17 cellular contexts compared by ENCODE assay signal in genomic region chr1:214029796-214030195, GRCh38. TPM values are rescaled to one million over a fixed set of nuclear protein-coding genes. Genes with fewer than 3 reads are reported as not detected.
DNase-seq lines count a peak whose midpoint lies in the region; ATAC-seq and TF ChIP-seq lines count a peak whose summit lies in the region.
"Had no signal": no experiment of that assay in that cellular context is flagged by ENCODE, and none has a peak within 500 bp of the region (broad histone marks: within the 10 kb centered on the region; RNA-seq: fewer than 3 reads in every experiment).

No MANE protein-coding gene starts in this region.

- no peaks in the 10 kb centered on the region for H3K9me3 ChIP-seq in colonic mucosa

- POLR2A ChIA-PET in WTC11 (lab: Charles Lee) = no interaction called here

- peak; percentile 21; the same call in 1 of the 2 replicates for ATAC-seq in WTC11
- peak; percentile 86 for ATAC-seq in Right ventricle myocardium superior (ENCODE audit: poor library complexity)
- no peak for ATAC-seq in HG03039 (IDR thresholded peaks at IDR 0.05; ENCODE audit: unreplicated experiment)
- no peak for ATAC-seq in HG02884 (IDR thresholded peaks at IDR 0.05; ENCODE audit: unreplicated experiment)
- ATAC-seq: natural killer cell, sciatic nerve had no signal

- H3K27ac ChIP-seq in substantia nigra (ENCODE audit: low read depth, low read length, poor library complexity, severe bottlenecking) (peak overlapping the region; percentile 39), colonic mucosa (no peak overlapping the region)

- intact Hi-C loops in Right ventricle myocardium superior (cut with DNase I) = no loop called here
- intact Hi-C loops in colonic mucosa (cut with DNase I) = no loop called here

- no peak overlapping the region for H3K4me3 ChIP-seq in colonic mucosa

- no peak overlapping the region for H3K27ac Mint-ChIP-seq in WTC11
- H3K27ac Mint-ChIP-seq: activated naive CD4-positive, alpha-beta T cell treated with anti-CD3 and anti-CD28 coated beads, Interleukin-2, amount 10 ng/mL, durations not matched to agents 7 days and 5 days; natural killer cell had no signal

- H3K36me3 Mint-ChIP-seq in WTC11 = no peaks in the 10 kb centered on the region
- H3K36me3 Mint-ChIP-seq: activated naive CD4-positive, alpha-beta T cell treated with anti-CD3 and anti-CD28 coated beads, Interleukin-2, amount 10 ng/mL, durations not matched to agents 7 days and 5 days; natural killer cell had no signal

- H3K9me3 Mint-ChIP-seq in WTC11 = no peaks in the 10 kb centered on the region
- H3K9me3 Mint-ChIP-seq: activated naive CD4-positive, alpha-beta T cell treated with anti-CD3 and anti-CD28 coated beads, Interleukin-2, amount 10 ng/mL, durations not matched to agents 7 days and 5 days; natural killer cell had no signal

- no peaks in the 10 kb centered on the region for H3K27me3 ChIP-seq in colonic mucosa

- H3K9ac ChIP-seq in colonic mucosa (ENCODE audit: low read depth in 2 of 2, low read length in 2 of 2) = no peak overlapping the region

- no peak for DNase-seq in WTC11 (ENCODE audit: low spot score)
- DNase-seq in Right ventricle myocardium superior = no peak
- DNase-seq in midbrain (lab: John Stamatoyannopoulos, UW) = peak; percentile 38
- peak in 5 of 49 donors; percentile 15 to 45 (median 25) for DNase-seq in substantia nigra (lab: John Stamatoyannopoulos, UW)
- no peak for DNase-seq in colonic mucosa
- DNase-seq: activated CD4-positive, alpha-beta T cell treated with anti-CD3 and anti-CD28 coated beads for 4 hours; activated naive CD4-positive, alpha-beta T cell treated with anti-CD3 and anti-CD28 coated beads, Interleukin-2, amount 10 ng/mL, durations not matched to agents 7 days and 5 days; effector memory CD4-positive, alpha-beta T cell; natural killer cell; NCI-H1694; stimulated activated CD4-positive, alpha-beta T cell treated with anti-CD3 and anti-CD28 coated beads, Interleukin-4, amount 100 ng/mL, for 24 hours; stimulated activated CD8-positive, alpha-beta memory T cell treated with anti-CD3 and anti-CD28 coated beads, Interleukin-4, amount 100 ng/mL, for 48 hours; T1000 had no signal

- H3K4me1 ChIP-seq in colonic mucosa = no peaks in the 10 kb centered on the region

- TF ChIP-seq CTCF in WTC11 (IDR thresholded peaks at IDR 0.05) (no peak), colonic mucosa (IDR thresholded peaks at IDR 0.05) (no peak)

- H3K36me3 ChIP-seq in colonic mucosa = no peaks in the 10 kb centered on the region

- H3K4me3 Mint-ChIP-seq in WTC11 = no peak overlapping the region
- H3K4me3 Mint-ChIP-seq: activated naive CD4-positive, alpha-beta T cell treated with anti-CD3 and anti-CD28 coated beads, Interleukin-2, amount 10 ng/mL, durations not matched to agents 7 days and 5 days; natural killer cell had no signal

- CTCF ChIA-PET in WTC11 (lab: Charles Lee) = interaction anchor here (0.5 kb wide), 1 partner anchor 49 kb away, joined by 3 read pairs; no protein-coding TSS in a partner anchor

- no peaks in the 10 kb centered on the region; the same call in 1 of the 2 replicates for H3K27me3 Mint-ChIP-seq in WTC11 (ENCODE audit: low read depth)

- H3K4me1 Mint-ChIP-seq in WTC11 = peaks cover 71% of the 10 kb centered on the region
- H3K4me1 Mint-ChIP-seq: activated naive CD4-positive, alpha-beta T cell treated with anti-CD3 and anti-CD28 coated beads, Interleukin-2, amount 10 ng/mL, durations not matched to agents 7 days and 5 days; natural killer cell had no signal

TF ChIP-seq in WTC11, 78 proteins besides CTCF, POLR2A, EP300 and RAD21:
- TF ChIP-seq TEAD1 (CRISPR knock-in tag; IDR thresholded peaks at IDR 0.05) = no peak
- no peak for TF ChIP-seq JUN (CRISPR knock-in tag; IDR thresholded peaks at IDR 0.05)
- no peak for TF ChIP-seq NR3C1 (CRISPR knock-in tag; conservative IDR thresholded peaks at IDR 0.05; ENCODE audit: low read depth)

RNA-seq across cellular contexts. Expression of gene PROX1, which starts 42.0 kb away (rescaled TPM):
- 3.0 to 3.8 TPM (median 3.3 TPM) in 3 replicates for total RNA-seq in WTC11 (2021)
- total RNA-seq in Right ventricle myocardium superior = 85.2 TPM
- total RNA-seq in colonic mucosa = 10 to 100 TPM; 11.6 to 14.7 TPM
- total RNA-seq: natural killer cell, OCI-LY7 had no signal

Comparison
In these comparisons a context has a peak if more than half of its experiments do, and no peak if none do; other contexts are left out.
1. ATAC-seq: peak in WTC11 (single experiment) and Right ventricle myocardium superior (single experiment); none in HG03039 (single experiment) and HG02884 (single experiment).